In genomic region chr5:139517683-139518564, GRCh38 we compare ENCODE assay signal across 8 cellular contexts. TPM values are rescaled to one million over a fixed set of nuclear protein-coding genes. Genes with fewer than 3 reads are reported as not detected.
DNase-seq lines count a peak whose midpoint lies in the region; ATAC-seq and TF ChIP-seq lines count a peak whose summit lies in the region.

No MANE protein-coding gene starts in this region.

- peak; percentile 93 for ATAC-seq in HG03432 (IDR thresholded peaks at IDR 0.05; ENCODE audit: unreplicated experiment)
- ATAC-seq in activated CD8-positive, alpha-beta T cell treated with anti-CD3 and anti-CD28 coated beads for 36 hours, result peak; percentile 92
- ATAC-seq in memory B cell (ENCODE audit: low read depth), result peak; percentile 95

- POLR2A ChIA-PET in activated CD8-positive, alpha-beta T cell treated with anti-CD3 and anti-CD28 coated beads for 36 hours (lab: Charles Lee), result interaction anchor here (0.7 to 1.7 kb wide), 12 partner anchors 25 to 193 kb away, joined by 3 to 5 read pairs (median 3); partner anchors contain the start of genes STING1 and UBE2D2

- intact Hi-C loops in activated CD8-positive, alpha-beta T cell treated with anti-CD3 and anti-CD28 coated beads for 36 hours (cut with micrococcal nuclease), result no loop called here

- H3K27me3 Mint-ChIP-seq in activated CD8-positive, alpha-beta T cell treated with anti-CD3 and anti-CD28 coated beads for 36 hours, result peaks cover 1% of the 10 kb centered on the region
- peaks cover 1% of the 10 kb centered on the region for H3K27me3 Mint-ChIP-seq in memory B cell

- TF ChIP-seq CTCF in C4-2B (conservative IDR thresholded peaks at IDR 0.05), result peak; percentile 98
- peak; percentile 98 for TF ChIP-seq CTCF in activated CD8-positive, alpha-beta T cell treated with anti-CD3 and anti-CD28 coated beads for 36 hours (IDR thresholded peaks at IDR 0.05)

- peak; percentile 90 for DNase-seq in NCI-H748 (lab: John Stamatoyannopoulos, UW; ENCODE audit: unreplicated experiment)
- DNase-seq in activated CD8-positive, alpha-beta T cell treated with anti-CD3 and anti-CD28 coated beads for 36 hours, result peak; percentile 91
- DNase-seq in effector CD8-positive, alpha-beta T cell (lab: John Stamatoyannopoulos, UW), result peak; percentile 80
- peak; percentile 92 to 96 for DNase-seq in memory B cell (ENCODE audit: low spot score in 2 of 2)
- DNase-seq in stimulated activated CD8-positive, alpha-beta memory T cell treated with anti-CD3 and anti-CD28 coated beads, Interleukin-12 subunit alpha, Interleukin-12 subunit beta, amount 100 ng/mL, for 24 hours (ENCODE audit: extremely low read depth), result peak; percentile 70

- H3K4me3 Mint-ChIP-seq in activated CD8-positive, alpha-beta T cell treated with anti-CD3 and anti-CD28 coated beads for 36 hours, result peak overlapping the region; percentile 74
- peak overlapping the region; percentile 92 for H3K4me3 Mint-ChIP-seq in memory B cell

- H3K4me1 Mint-ChIP-seq in activated CD8-positive, alpha-beta T cell treated with anti-CD3 and anti-CD28 coated beads for 36 hours (ENCODE audit: low read depth), result peaks cover 19% of the 10 kb centered on the region
- H3K4me1 Mint-ChIP-seq in memory B cell, result peaks cover 18% of the 10 kb centered on the region

- H3K27ac Mint-ChIP-seq in activated CD8-positive, alpha-beta T cell treated with anti-CD3 and anti-CD28 coated beads for 36 hours, result peak overlapping the region; percentile 90
- H3K27ac Mint-ChIP-seq in memory B cell, result peak overlapping the region; percentile 87

- no peaks in the 10 kb centered on the region for H3K36me3 Mint-ChIP-seq in activated CD8-positive, alpha-beta T cell treated with anti-CD3 and anti-CD28 coated beads for 36 hours (ENCODE audit: low read depth)
- H3K36me3 Mint-ChIP-seq in memory B cell, result no peaks in the 10 kb centered on the region

- peak overlapping the region; percentile 83 for H3K27ac ChIP-seq in C4-2B

- H3K9me3 Mint-ChIP-seq in activated CD8-positive, alpha-beta T cell treated with anti-CD3 and anti-CD28 coated beads for 36 hours, result no peaks in the 10 kb centered on the region
- no peaks in the 10 kb centered on the region for H3K9me3 Mint-ChIP-seq in memory B cell

- peak; percentile 82 for TF ChIP-seq POLR2A in GM19193 (IDR thresholded peaks at IDR 0.05; ENCODE audit: extremely low read depth, insufficient read depth, insufficient read length)

- CTCF ChIA-PET in activated CD8-positive, alpha-beta T cell treated with anti-CD3 and anti-CD28 coated beads for 36 hours (lab: Charles Lee), result interaction anchor here (0.6 to 12.5 kb wide), 20 partner anchors 11 to 248 kb away, joined by 3 to 444 read pairs (median 3); partner anchors contain the start of gene STING1

RNA-seq across cellular contexts. Expression of gene STING1, which starts 35.4 kb away (rescaled TPM):
- total RNA-seq in activated CD8-positive, alpha-beta T cell treated with anti-CD3 and anti-CD28 coated beads for 36 hours, result 10 to 100 TPM; 43.7 to 46.3 TPM

RNA-seq across cellular contexts. Expression of gene UBE2D2, which starts 43.2 kb away (rescaled TPM):
- 100 to 1,000 TPM; 239 to 253 TPM for total RNA-seq in activated CD8-positive, alpha-beta T cell treated with anti-CD3 and anti-CD28 coated beads for 36 hours

RNA-seq across cellular contexts. Expression of gene SMIM33, which starts 47.1 kb away (rescaled TPM):
- under 1 TPM in 1 of 2 experiments, not detected in 1; 0.16 TPM for total RNA-seq in activated CD8-positive, alpha-beta T cell treated with anti-CD3 and anti-CD28 coated beads for 36 hours

RNA-seq across cellular contexts. Expression of gene ECSCR, which starts 55.4 kb away (rescaled TPM):
- under 1 TPM in 1 of 2 experiments, not detected in 1; 0.25 TPM for total RNA-seq in activated CD8-positive, alpha-beta T cell treated with anti-CD3 and anti-CD28 coated beads for 36 hours

Comparison
In these comparisons a context has a peak if more than half of its experiments do, and no peak if none do; other contexts are left out.
1. Peak in every context shown above with its lines: DNase-seq, ATAC-seq and H3K27ac ChIP-seq.